Comparison of ENCODE assay signal across 20 cellular contexts in genomic region chr2:9405636-9406035, GRCh38.
DNase-seq lines count a peak whose midpoint lies in the region; ATAC-seq and TF ChIP-seq lines count a peak whose summit lies in the region.
"Had no signal": no experiment of that assay in that cellular context is flagged by ENCODE, and none has a peak within 500 bp of the region (broad histone marks: within the 10 kb centered on the region; RNA-seq: fewer than 3 reads in every experiment).

No MANE protein-coding gene starts in this region.

- peaks cover 2% of the 10 kb centered on the region for H3K4me1 Mint-ChIP-seq in T-helper 2 cell treated with Interferon-gamma antibody and Interleukin-4, amounts not matched to agents 5 μg/mL and 100 μg/mL, for 36 hours (ENCODE audit: low read depth)

- no peak for ATAC-seq in GM21619 (IDR thresholded peaks at IDR 0.05; ENCODE audit: unreplicated experiment)
- ATAC-seq: A549 had no signal

- H3K4me1 ChIP-seq in subcutaneous abdominal adipose tissue (ENCODE audit: control insufficient read depth in 5 of 5, insufficient read depth in 5 of 5, low read length in 5 of 5), result peaks cover 0 to 54% (median 34%) of the 10 kb centered on the region in 5 donors

- H3K4me3 ChIP-seq in foreskin fibroblast (ENCODE audit: low read depth in 1 of 2, low read length in 2 of 2) (no peak overlapping the region), subcutaneous abdominal adipose tissue (ENCODE audit: low read depth in 1 of 5, low read length in 5 of 5) (no peak overlapping the region)
- H3K4me3 ChIP-seq: A549, BLaER1, HAP-1 had no signal

- peaks cover 4 to 73% (median 47%) of the 10 kb centered on the region in 5 donors for H3K36me3 ChIP-seq in subcutaneous abdominal adipose tissue (ENCODE audit: control insufficient read depth in 5 of 5, insufficient read depth in 5 of 5, low read length in 5 of 5)

- H3K27ac ChIP-seq in subcutaneous abdominal adipose tissue (ENCODE audit: low read depth, low read length), result peak overlapping the region; percentile 81
- H3K27ac ChIP-seq: A549, BLaER1 had no signal

- no peaks in the 10 kb centered on the region for H3K27me3 ChIP-seq in subcutaneous abdominal adipose tissue (ENCODE audit: control insufficient read depth in 5 of 5, insufficient read depth in 4 of 5, low read length in 5 of 5)
- H3K27me3 ChIP-seq: BLaER1 had no signal

- no peaks in the 10 kb centered on the region for H3K9me3 ChIP-seq in subcutaneous abdominal adipose tissue (ENCODE audit: control insufficient read depth in 5 of 5, low read length in 5 of 5)
- H3K9me3 ChIP-seq: A549, BLaER1, HAP-1, SK-N-SH had no signal

- H3K27me3 Mint-ChIP-seq in T-helper 2 cell treated with Interferon-gamma antibody and Interleukin-4, amounts not matched to agents 5 μg/mL and 100 μg/mL, for 36 hours (ENCODE audit: low read depth), result no peaks in the 10 kb centered on the region
- H3K27me3 Mint-ChIP-seq: CD4-positive, alpha-beta memory T cell had no signal

- no peak for TF ChIP-seq CTCF in foreskin fibroblast (IDR thresholded peaks at IDR 0.05; ENCODE audit: low read depth, low read length)

- H3K27ac Mint-ChIP-seq in T-helper 2 cell treated with Interferon-gamma antibody and Interleukin-4, amounts not matched to agents 5 μg/mL and 100 μg/mL, for 36 hours, result no peak overlapping the region

- peaks cover 28% of the 10 kb centered on the region for H3K36me3 Mint-ChIP-seq in T-helper 2 cell treated with Interferon-gamma antibody and Interleukin-4, amounts not matched to agents 5 μg/mL and 100 μg/mL, for 36 hours (ENCODE audit: low read depth)

- no peak overlapping the region for H3K4me3 Mint-ChIP-seq in T-helper 2 cell treated with Interferon-gamma antibody and Interleukin-4, amounts not matched to agents 5 μg/mL and 100 μg/mL, for 36 hours
- H3K4me3 Mint-ChIP-seq: CD4-positive, alpha-beta memory T cell had no signal

- DNase-seq in ELR (ENCODE audit: low read depth), result peak; percentile 36
- peak; percentile 54 for DNase-seq in amniotic epithelial cell (ENCODE audit: low read depth)
- DNase-seq in foreskin fibroblast, result peak; percentile 27 to 55
- DNase-seq in NCI-H146 (lab: John Stamatoyannopoulos, UW), result no peak
- DNase-seq in T-helper 2 cell treated with Interferon-gamma antibody and Interleukin-4, amounts not matched to agents 5 μg/mL and 100 μg/mL, for 36 hours (ENCODE audit: low spot score), result no peak
- DNase-seq: Calu3; CD4-positive, alpha-beta memory T cell; MM.1S; NCI-H1092; NCI-H1694; NCI-H2081 treated with DMSO at 0.1 percent for 48 hours; NCI-H510A; NCI-H748 treated with DMSO at 0.1 percent for 48 hours; SHP77; SK-N-SH had no signal

- no peak overlapping the region for H3K9ac ChIP-seq in subcutaneous abdominal adipose tissue (ENCODE audit: low read length in 5 of 5)
- H3K9ac ChIP-seq: BLaER1, SK-N-SH had no signal

- no peaks in the 10 kb centered on the region for H3K9me3 Mint-ChIP-seq in T-helper 2 cell treated with Interferon-gamma antibody and Interleukin-4, amounts not matched to agents 5 μg/mL and 100 μg/mL, for 36 hours
- H3K9me3 Mint-ChIP-seq: CD4-positive, alpha-beta memory T cell had no signal

Comparison
In these comparisons a context has a peak if more than half of its experiments do, and no peak if none do; other contexts are left out.
1. DNase-seq: peak in ELR (single experiment), amniotic epithelial cell (single experiment) and foreskin fibroblast (2 of 2); none in NCI-H146 (single experiment) and T-helper 2 cell treated with Interferon-gamma antibody and Interleukin-4, amounts not matched to agents 5 μg/mL and 100 μg/mL, for 36 hours (single experiment).